ENCODE assay signal across 25 cellular contexts in genomic region chr20:12453711-12454110, GRCh38.
"Had no signal": no experiment of that assay in that cellular context is flagged by ENCODE, and none has a peak within 500 bp of the region (broad histone marks: within the 10 kb centered on the region; RNA-seq: fewer than 3 reads in every experiment).

No MANE protein-coding gene starts in this region.

- H3K4me3 ChIP-seq: stomach, suprapubic skin, testis, thoracic aorta, thyroid gland, tibial artery, tibial nerve, transverse colon, upper lobe of left lung, upper lobe of right lung, uterus, vagina had no signal

- H3K9me3 ChIP-seq: suprapubic skin, testis, thoracic aorta, thyroid gland, tibial artery, tibial nerve, transverse colon, upper lobe of right lung, uterus, vagina had no signal

- H3K27me3 ChIP-seq: stomach, suprapubic skin, testis, thyroid gland, tibial artery, tibial nerve, transverse colon, upper lobe of left lung, upper lobe of right lung, uterus, vagina had no signal

- DNase-seq: stimulated activated CD4-positive, alpha-beta T cell treated with anti-CD3 and anti-CD28 coated beads, Interleukin-2, amount 100 ng/mL, for 48 hours; stimulated activated CD4-positive, alpha-beta T cell treated with anti-CD3 and anti-CD28 coated beads, Interleukin-4, amount 100 ng/mL, for 1 hour; stimulated activated CD4-positive, alpha-beta T cell treated with anti-CD3 and anti-CD28 coated beads, Interleukin-4, amount 100 ng/mL, for 24 hours; stimulated activated CD4-positive, alpha-beta T cell treated with anti-CD3 and anti-CD28 coated beads, Interleukin-4, amount 100 ng/mL, for 4 hours; stimulated activated CD8-positive, alpha-beta memory T cell treated with anti-CD3 and anti-CD28 coated beads, Interleukin-4, amount 100 ng/mL, for 48 hours; stimulated activated naive B cell treated with anti-CD40 and anti-IgM and Interleukin-4, amounts not matched to agents 10 μg/mL and 1 μg/mL and 100 μg/mL, for 72 hours; stimulated activated naive CD4-positive, alpha-beta T cell; stimulated activated naive CD4-positive, alpha-beta T cell treated with Interleukin-2 at 50 U/mL for 16 hours; stimulated activated naive CD8-positive, alpha-beta T cell treated with anti-CD3 and anti-CD28 coated beads, Interleukin-15, amount 100 ng/mL, for 72 hours; stimulated activated naive CD8-positive, alpha-beta T cell treated with anti-CD3 and anti-CD28 coated beads, Interleukin-15, Interleukin-2, amounts not matched to agents 100 U/mL and 50 U/mL, for 24 hours; stomach; substantia nigra; testis; thyroid gland; tibial artery; transverse colon; upper lobe of left lung; upper lobe of right lung; uterus had no signal

- ATAC-seq: stimulated activated effector memory CD8-positive, alpha-beta T cell treated with anti-CD3 and anti-CD28 coated beads, Interleukin-12 subunit alpha, Interleukin-12 subunit beta, amount 100 ng/mL, for 72 hours; stimulated activated memory B cell treated with anti-CD40 and anti-IgM and Interleukin-4, amounts not matched to agents 10 μg/mL and 1 μg/mL and 100 μg/mL, for 72 hours; stimulated activated naive B cell treated with anti-CD40 and anti-IgM and Interleukin-4, amounts not matched to agents 10 μg/mL and 1 μg/mL and 100 μg/mL, for 72 hours; stimulated activated naive CD8-positive, alpha-beta T cell treated with anti-CD3 and anti-CD28 coated beads, Interleukin-15, amount 100 ng/mL, for 72 hours; stimulated activated naive CD8-positive, alpha-beta T cell treated with anti-CD3 and anti-CD28 coated beads, Interleukin-15, Interleukin-2, amounts not matched to agents 100 U/mL and 50 U/mL, for 24 hours; upper lobe of right lung had no signal

- H3K36me3 ChIP-seq: stomach, suprapubic skin, thoracic aorta, thyroid gland, tibial artery, tibial nerve, transverse colon, upper lobe of left lung, upper lobe of right lung, uterus, vagina had no signal

- H3K4me1 ChIP-seq: suprapubic skin, testis, thyroid gland, tibial artery, tibial nerve, transverse colon, upper lobe of left lung, upper lobe of right lung, uterus, vagina had no signal

- H3K27ac ChIP-seq: stomach, suprapubic skin, testis, thoracic aorta, thyroid gland, tibial artery, tibial nerve, transverse colon, upper lobe of left lung, upper lobe of right lung, uterus, vagina had no signal
